In genomic region chr2:122469147-122469546, GRCh38 we compare ENCODE assay signal across 22 cellular contexts.
"Had no signal": no experiment of that assay in that cellular context is flagged by ENCODE, and none has a peak within 500 bp of the region (broad histone marks: within the 10 kb centered on the region; RNA-seq: fewer than 3 reads in every experiment).

No MANE protein-coding gene starts in this region.

- H3K27me3 Mint-ChIP-seq: activated B cell treated with CpG ODN at 0.5 μM for 24 hours; activated CD4-positive, alpha-beta T cell treated with anti-CD3 and anti-CD28 coated beads, Interleukin-2, amount 10 ng/mL, durations not matched to agents 7 days and 5 days; activated naive CD4-positive, alpha-beta T cell treated with anti-CD3 and anti-CD28 coated beads, Interleukin-2, amount 10 ng/mL, durations not matched to agents 7 days and 5 days; dendritic cell treated with granulocyte-macrophage colony-stimulating factor and Interleukin-4, amounts not matched to agents 40 ng/mL and 50 ng/mL, for 4 days had no signal

- H3K27ac ChIP-seq: cardiac muscle cell, esophagus muscularis mucosa, neural progenitor cell, psoas muscle, right lobe of liver, stomach had no signal

- H3K36me3 ChIP-seq: cardiac muscle cell, esophagus muscularis mucosa, neural progenitor cell, right lobe of liver, stomach had no signal

- H3K27ac Mint-ChIP-seq: activated B cell treated with CpG ODN at 0.5 μM for 24 hours; activated CD4-positive, alpha-beta T cell treated with anti-CD3 and anti-CD28 coated beads, Interleukin-2, amount 10 ng/mL, durations not matched to agents 7 days and 5 days; activated naive CD4-positive, alpha-beta T cell treated with anti-CD3 and anti-CD28 coated beads, Interleukin-2, amount 10 ng/mL, durations not matched to agents 7 days and 5 days; dendritic cell treated with granulocyte-macrophage colony-stimulating factor and Interleukin-4, amounts not matched to agents 40 ng/mL and 50 ng/mL, for 4 days; neural progenitor cell; stimulated activated effector memory CD8-positive, alpha-beta T cell treated with anti-CD3 and anti-CD28 coated beads, Interleukin-12 subunit alpha, Interleukin-12 subunit beta, amount 100 ng/mL, for 72 hours had no signal

- ATAC-seq: psoas muscle; right lobe of liver; stimulated activated effector memory CD8-positive, alpha-beta T cell treated with anti-CD3 and anti-CD28 coated beads, Interleukin-12 subunit alpha, Interleukin-12 subunit beta, amount 100 ng/mL, for 72 hours had no signal

- H3K36me3 Mint-ChIP-seq: activated naive CD4-positive, alpha-beta T cell treated with anti-CD3 and anti-CD28 coated beads, Interleukin-2, amount 10 ng/mL, durations not matched to agents 7 days and 5 days; neural progenitor cell; stimulated activated effector memory CD8-positive, alpha-beta T cell treated with anti-CD3 and anti-CD28 coated beads, Interleukin-12 subunit alpha, Interleukin-12 subunit beta, amount 100 ng/mL, for 72 hours had no signal

- H3K9ac ChIP-seq: neural progenitor cell had no signal

- H3K9me3 Mint-ChIP-seq: activated B cell treated with CpG ODN at 0.5 μM for 24 hours; activated CD4-positive, alpha-beta T cell treated with anti-CD3 and anti-CD28 coated beads, Interleukin-2, amount 10 ng/mL, durations not matched to agents 7 days and 5 days; activated naive CD4-positive, alpha-beta T cell treated with anti-CD3 and anti-CD28 coated beads, Interleukin-2, amount 10 ng/mL, durations not matched to agents 7 days and 5 days; dendritic cell treated with granulocyte-macrophage colony-stimulating factor and Interleukin-4, amounts not matched to agents 40 ng/mL and 50 ng/mL, for 4 days; neural progenitor cell had no signal

- H3K4me2 ChIP-seq: neural progenitor cell had no signal

- H3K4me3 Mint-ChIP-seq: activated B cell treated with CpG ODN at 0.5 μM for 24 hours; activated CD4-positive, alpha-beta T cell treated with anti-CD3 and anti-CD28 coated beads, Interleukin-2, amount 10 ng/mL, durations not matched to agents 7 days and 5 days; activated naive CD4-positive, alpha-beta T cell treated with anti-CD3 and anti-CD28 coated beads, Interleukin-2, amount 10 ng/mL, durations not matched to agents 7 days and 5 days; dendritic cell treated with granulocyte-macrophage colony-stimulating factor and Interleukin-4, amounts not matched to agents 40 ng/mL and 50 ng/mL, for 4 days; neural progenitor cell; stimulated activated effector memory CD8-positive, alpha-beta T cell treated with anti-CD3 and anti-CD28 coated beads, Interleukin-12 subunit alpha, Interleukin-12 subunit beta, amount 100 ng/mL, for 72 hours had no signal

- FAIRE-seq: small intestine had no signal

- H3K4me1 Mint-ChIP-seq: activated B cell treated with CpG ODN at 0.5 μM for 24 hours; activated CD4-positive, alpha-beta T cell treated with anti-CD3 and anti-CD28 coated beads, Interleukin-2, amount 10 ng/mL, durations not matched to agents 7 days and 5 days; activated naive CD4-positive, alpha-beta T cell treated with anti-CD3 and anti-CD28 coated beads, Interleukin-2, amount 10 ng/mL, durations not matched to agents 7 days and 5 days; stimulated activated effector memory CD8-positive, alpha-beta T cell treated with anti-CD3 and anti-CD28 coated beads, Interleukin-12 subunit alpha, Interleukin-12 subunit beta, amount 100 ng/mL, for 72 hours had no signal

- H2AFZ ChIP-seq: neural progenitor cell had no signal

- H3K27me3 ChIP-seq: cardiac muscle cell, esophagus muscularis mucosa, neural progenitor cell, right lobe of liver, stomach had no signal

- H3K4me1 ChIP-seq: esophagus muscularis mucosa, neural progenitor cell, psoas muscle, right lobe of liver, stomach had no signal

- DNase-seq: activated B cell treated with CpG ODN at 0.5 μM for 24 hours; activated CD4-positive, alpha-beta T cell treated with anti-CD3 and anti-CD28 coated beads, Interleukin-2, amount 10 ng/mL, durations not matched to agents 7 days and 5 days; activated CD8-positive, alpha-beta memory T cell treated with anti-CD3 and anti-CD28 coated beads, Interleukin-2, amount 50 U/mL, for 4 hours; activated effector memory CD4-positive, alpha-beta T cell treated with Interleukin-2 at 50 U/mL for 16 hours; activated naive CD4-positive, alpha-beta T cell treated with anti-CD3 and anti-CD28 coated beads, Interleukin-2, amount 10 ng/mL, durations not matched to agents 7 days and 5 days; activated T-cell treated with anti-CD3 and anti-CD28 coated beads, Interleukin-2, amount 50 U/mL, for 48 hours; effector CD8-positive, alpha-beta T cell; foreskin fibroblast; hypothalamus; islet precursor cell; psoas muscle; right lobe of liver; small intestine; stimulated activated CD4-positive, alpha-beta T cell treated with anti-CD3 and anti-CD28 coated beads, Interleukin-4, amount 100 ng/mL, for 24 hours; stomach; T-helper 1 cell; T-helper 9 cell had no signal

- H3K4me3 ChIP-seq: cardiac muscle cell, esophagus muscularis mucosa, neural progenitor cell, psoas muscle, right lobe of liver, stomach had no signal

- H3K9me3 ChIP-seq: esophagus muscularis mucosa, psoas muscle, right lobe of liver, stomach had no signal
